In the genomic region with DNA sequence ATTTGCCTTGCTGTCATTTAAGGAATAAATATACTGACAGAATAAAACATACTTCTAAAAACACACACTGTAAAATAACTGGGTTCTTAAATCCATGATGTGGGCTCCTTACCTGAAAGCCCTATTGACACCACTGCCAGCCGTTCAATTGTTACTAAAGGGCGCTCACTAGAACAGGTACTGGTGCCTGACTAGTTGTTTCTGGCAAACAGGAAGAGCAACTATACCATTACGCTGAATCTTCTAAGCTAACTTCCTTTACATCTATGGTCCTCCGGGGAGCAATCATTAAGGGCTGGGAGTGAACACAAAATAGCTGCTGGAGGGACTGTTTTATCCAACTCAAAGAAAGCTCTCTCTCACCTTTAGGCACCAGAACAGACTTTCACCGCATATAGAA, we compare ENCODE assay signal across 22 cellular contexts.
A peak's percentile ranks its signal among the peaks of the same experiment; 100 is the strongest.
DNase-seq lines count a peak whose midpoint lies in the region; ATAC-seq, FAIRE-seq and TF ChIP-seq lines count a peak whose summit lies in the region.
"Had no signal": no experiment of that assay in that cellular context is flagged by ENCODE, and none has a peak within 500 bp of the region (broad histone marks: within the 10 kb centered on the region; RNA-seq: fewer than 3 reads in every experiment).

No MANE protein-coding gene starts in this region.

- H3K4me1 ChIP-seq in OCI-LY7 (ENCODE audit: insufficient read depth, low read length, poor library complexity, severe bottlenecking): peaks cover 35% of the 10 kb centered on the region
- H3K4me1 ChIP-seq in transverse colon: peaks cover 0 to 16% (median 13%) of the 10 kb centered on the region in 4 donors

- intact Hi-C loops in CD14-positive monocyte (cut with micrococcal nuclease): no loop called here
- intact Hi-C loops in OCI-LY7 (cut with micrococcal nuclease; ENCODE audit: unreplicated experiment): no loop called here
- intact Hi-C loops in transverse colon (cut with DNase I; ENCODE audit: low total_unique reads): no loop called here

- H2AFZ ChIP-seq in OCI-LY7 (ENCODE audit: low read length): peak overlapping the region; percentile 10; the same call in 1 of the 2 replicates
- H2AFZ ChIP-seq: GM23338 had no signal

- no peaks in the 10 kb centered on the region for H3K27me3 Mint-ChIP-seq in CD14-positive monocyte (ENCODE audit: low read depth in 3 of 3)
- H3K27me3 Mint-ChIP-seq in naive B cell: no peaks in the 10 kb centered on the region
- H3K27me3 Mint-ChIP-seq: CD8-positive, alpha-beta memory T cell had no signal

- H3K27ac Mint-ChIP-seq in CD14-positive monocyte: peak overlapping the region in 6 of 7 donors; percentile 1 to 57 (median 35)
- peak overlapping the region; percentile 10 to 93 (median 78) for H3K27ac Mint-ChIP-seq in naive B cell
- H3K27ac Mint-ChIP-seq: GM23338 had no signal

- DNase-seq in CD14-positive monocyte (ENCODE audit: low spot score) (no peak), GM19239 (ENCODE audit: insufficient read length, low spot score) (no peak), OCI-LY7 (ENCODE audit: low spot score) (peak; percentile 29), naive B cell (peak; percentile 15), transverse colon (no peak), mesenteric fat pad (ENCODE audit: low spot score) (no peak), NCI-H1105 (lab: John Stamatoyannopoulos, UW) (no peak)
- DNase-seq: CD8-positive, alpha-beta memory T cell; HCEC 1CT; IMR-90; Kasumi-1; MM.1S; NCI-H1694 treated with DMSO at 0.1 percent for 48 hours; NCI-H345; NCI-H526; Peyer's patch had no signal

- H3K9me3 Mint-ChIP-seq in CD14-positive monocyte (no peaks in the 10 kb centered on the region), naive B cell (no peaks in the 10 kb centered on the region)
- H3K9me3 Mint-ChIP-seq: CD8-positive, alpha-beta memory T cell; GM23338 had no signal

- H3K9me2 ChIP-seq in OCI-LY7 (ENCODE audit: insufficient read depth, low read length): no peaks in the 10 kb centered on the region

- H3K36me3 ChIP-seq in OCI-LY7 (ENCODE audit: insufficient read depth, low read length): peaks cover 27% of the 10 kb centered on the region
- no peaks in the 10 kb centered on the region for H3K36me3 ChIP-seq in transverse colon
- H3K36me3 ChIP-seq: Peyer's patch had no signal

- H3K9me3 ChIP-seq in OCI-LY7 (ENCODE audit: low read length) (0 out of 2 replicates have a peak, but pooled peaks cover 6% of the 10 kb centered on the region), transverse colon (no peaks in the 10 kb centered on the region)
- H3K9me3 ChIP-seq: A549, Peyer's patch had no signal

- no peak for TF ChIP-seq CTCF in CD14-positive monocyte (IDR thresholded peaks at IDR 0.05)
- TF ChIP-seq CTCF in OCI-LY7 (conservative IDR thresholded peaks at IDR 0.05; ENCODE audit: low read length): no peak
- TF ChIP-seq CTCF in transverse colon (IDR thresholded peaks at IDR 0.05): no peak

- no peaks in the 10 kb centered on the region for H3K27me3 ChIP-seq in transverse colon
- H3K27me3 ChIP-seq: BLaER1, Peyer's patch had no signal

- in situ Hi-C loops in transverse colon (cut with MboI; ENCODE audit: low pct_ligation_motif_present in 1 of 4, low pct_unique_long_range_greater_than_20kb in 1 of 4, low sequenced_read_pairs in 3 of 4): no loop called here

- 88 to 92% methylated on average over 2 to 5 of the region's 5 CpGs for WGBS in transverse colon (ENCODE audit: low coverage in 1 of 2), 2 donors

- peak; percentile 78 for FAIRE-seq in GM19239 (lab: Jason Lieb, UNC)
- FAIRE-seq: A549, D721Med, HTR-8/SVneo had no signal

- H3K27ac ChIP-seq in OCI-LY7 (ENCODE audit: low read depth, low read length, poor library complexity, severe bottlenecking) (no peak overlapping the region), transverse colon (no peak overlapping the region)
- H3K27ac ChIP-seq: A549, BLaER1 had no signal

- H4K20me1 ChIP-seq in OCI-LY7 (ENCODE audit: insufficient read depth, low read length): no peaks in the 10 kb centered on the region
- H4K20me1 ChIP-seq: BLaER1 had no signal

- H3K79me2 ChIP-seq in OCI-LY7 (ENCODE audit: insufficient read depth, low read depth, low read length): peaks cover 10% of the 10 kb centered on the region; the same call in 1 of the 2 replicates

- CTCF ChIA-PET in OCI-LY7 (lab: Charles Lee; ENCODE audit: unreplicated experiment): interaction anchor here (0.6 kb wide), 1 partner anchor 55 kb away, joined by 3 read pairs; no protein-coding TSS in a partner anchor

- H3K4me3 Mint-ChIP-seq in CD14-positive monocyte: no peak overlapping the region
- H3K4me3 Mint-ChIP-seq in naive B cell: peak overlapping the region; percentile 3 to 83 (median 66)
- H3K4me3 Mint-ChIP-seq: CD8-positive, alpha-beta memory T cell; GM23338 had no signal

- POLR2A ChIA-PET in OCI-LY7 (lab: Charles Lee): interaction anchor here (1.2 kb wide), 1 partner anchor 28 kb away, joined by 4 read pairs; no protein-coding TSS in a partner anchor

- peaks cover 45 to 50% of the 10 kb centered on the region in 2 donors for H3K36me3 Mint-ChIP-seq in CD14-positive monocyte
- H3K36me3 Mint-ChIP-seq in naive B cell: peaks cover 11 to 12% of the 10 kb centered on the region in 2 donors

- TF ChIP-seq EP300 in transverse colon (IDR thresholded peaks at IDR 0.05; ENCODE audit: low read depth): no peak

- ATAC-seq in naive B cell (ENCODE audit: low read depth in 2 of 2) (peak; percentile 76 to 81), GM19324 (IDR thresholded peaks at IDR 0.05; ENCODE audit: low FRiP score, unreplicated experiment) (no peak)
- ATAC-seq: A549, GM23338 had no signal

- H3K4me2 ChIP-seq in OCI-LY7 (ENCODE audit: low read length): peak overlapping the region; percentile 65
- H3K4me2 ChIP-seq: A549, BLaER1, GM23338 had no signal

- no TSS peak for BruUV-seq in OCI-LY7 (replicated peaks; lab: Mats Ljungman, UMichigan)

- peak overlapping the region; percentile 44 for H3K4me3 ChIP-seq in OCI-LY7 (ENCODE audit: low read depth, low read length, poor library complexity, severe bottlenecking)
- no peak overlapping the region for H3K4me3 ChIP-seq in transverse colon
- H3K4me3 ChIP-seq: A549, BLaER1, GM23338, Peyer's patch had no signal

- TF ChIP-seq POLR2A in transverse colon (IDR thresholded peaks at IDR 0.05): no peak

- H3K4me1 Mint-ChIP-seq in CD14-positive monocyte (peaks cover 49% of the 10 kb centered on the region), naive B cell (peaks cover 46 to 66% (median 65%) of the 10 kb centered on the region in 3 donors)
- H3K4me1 Mint-ChIP-seq: GM23338 had no signal

Comparison
In these comparisons a context has a peak if more than half of its experiments do, and no peak if none do; other contexts are left out.
1. DNase-seq: peak in OCI-LY7 (single experiment) and naive B cell (single experiment); none in CD14-positive monocyte (single experiment), GM19239 (single experiment), transverse colon (single experiment), mesenteric fat pad (single experiment) and NCI-H1105 (single experiment).
2. H3K4me3 Mint-ChIP-seq: peak in naive B cell (8 of 8); none in CD14-positive monocyte (0 of 2).